Comparison of ENCODE assay signal across 11 cellular contexts in the genomic region with DNA sequence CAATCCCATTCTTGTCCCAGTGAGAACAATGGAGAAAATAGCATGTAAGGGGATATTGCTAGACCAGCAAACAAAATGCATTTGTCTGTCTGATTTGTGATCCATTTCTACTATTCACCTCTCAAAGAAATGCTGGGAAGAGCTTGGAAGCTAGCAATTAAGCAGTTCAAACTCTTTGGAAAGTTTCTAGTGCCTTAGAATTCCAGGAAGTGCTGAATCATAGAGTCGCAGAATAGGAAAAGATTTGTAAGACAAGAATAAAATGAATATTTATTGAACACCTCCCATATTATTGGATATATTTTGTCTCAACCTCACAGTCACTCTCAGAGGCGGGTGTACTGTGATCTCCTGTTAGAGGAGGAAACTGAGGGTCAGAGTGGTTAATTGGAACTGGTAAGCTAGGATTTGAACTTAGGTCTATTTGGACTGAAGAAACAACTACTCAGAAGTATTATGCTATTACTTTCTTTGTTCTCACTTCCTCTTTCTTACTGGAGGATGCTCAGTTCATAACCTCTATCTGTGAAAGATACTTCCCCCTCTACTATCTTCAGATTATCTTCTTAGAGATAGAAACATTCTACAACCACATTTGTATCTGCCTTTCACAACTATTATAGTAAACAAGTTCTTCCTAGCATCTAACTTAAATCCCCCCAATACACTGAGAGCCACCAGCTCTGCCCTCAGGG.
DNase-seq lines count a peak whose midpoint lies in the region; ATAC-seq and TF ChIP-seq lines count a peak whose summit lies in the region.
"Had no signal": no experiment of that assay in that cellular context is flagged by ENCODE, and none has a peak within 500 bp of the region (broad histone marks: within the 10 kb centered on the region; RNA-seq: fewer than 3 reads in every experiment).

No MANE protein-coding gene starts in this region.

- peak; percentile 44 for DNase-seq in GM13976 (ENCODE audit: low spot score)
- DNase-seq in fibroblast of peridontal ligament (ENCODE audit: extremely low read depth): peak; percentile 52
- no peak for DNase-seq in EL
- no peak for DNase-seq in testis
- no peak for DNase-seq in activated CD8-positive, alpha-beta T cell treated with anti-CD3 and anti-CD28 coated beads for 36 hours
- DNase-seq in effector CD8-positive, alpha-beta T cell (lab: John Stamatoyannopoulos, UW): no peak
- DNase-seq: activated naive CD4-positive, alpha-beta T cell treated with Interleukin-2 at 50 U/mL for 16 hours; SHP77 treated with DMSO at 0.1 percent for 48 hours had no signal

- CTCF ChIA-PET in activated CD8-positive, alpha-beta T cell treated with anti-CD3 and anti-CD28 coated beads for 36 hours (lab: Charles Lee): interaction anchor here (0.7 to 2.3 kb wide), 8 partner anchors 9 to 938 kb away, joined by 3 to 11 read pairs (median 4); no protein-coding TSS in a partner anchor

- no peaks in the 10 kb centered on the region for H3K36me3 Mint-ChIP-seq in activated CD8-positive, alpha-beta T cell treated with anti-CD3 and anti-CD28 coated beads for 36 hours (ENCODE audit: low read depth)

- no peak overlapping the region for H3K27ac ChIP-seq in testis

- peaks cover 8% of the 10 kb centered on the region for H3K4me1 ChIP-seq in testis

- no peaks in the 10 kb centered on the region for H3K27me3 ChIP-seq in testis

- no peak overlapping the region for H3K4me3 Mint-ChIP-seq in activated CD8-positive, alpha-beta T cell treated with anti-CD3 and anti-CD28 coated beads for 36 hours

- H3K9me3 ChIP-seq in testis: no peaks in the 10 kb centered on the region

- no peaks in the 10 kb centered on the region for H3K36me3 ChIP-seq in testis (ENCODE audit: low read depth, missing control alignments)

- POLR2A ChIA-PET in activated CD8-positive, alpha-beta T cell treated with anti-CD3 and anti-CD28 coated beads for 36 hours (lab: Charles Lee): interaction anchor here (0.6 kb wide), 1 partner anchor 797 kb away, joined by 3 read pairs; no protein-coding TSS in a partner anchor

- peaks cover 13% of the 10 kb centered on the region for H3K27me3 Mint-ChIP-seq in activated CD8-positive, alpha-beta T cell treated with anti-CD3 and anti-CD28 coated beads for 36 hours

- no peak overlapping the region for H3K27ac Mint-ChIP-seq in activated CD8-positive, alpha-beta T cell treated with anti-CD3 and anti-CD28 coated beads for 36 hours

- in situ Hi-C loops in GM13976 (cut with MboI; ENCODE audit: low sequenced_read_pairs, unreplicated experiment): no loop called here

- 67 to 76% methylated on average over 2 of the region's 2 CpGs for WGBS in testis, 2 donors

- peaks cover 3% of the 10 kb centered on the region for H3K4me1 Mint-ChIP-seq in activated CD8-positive, alpha-beta T cell treated with anti-CD3 and anti-CD28 coated beads for 36 hours (ENCODE audit: low read depth)

- no peaks in the 10 kb centered on the region for H3K9me3 Mint-ChIP-seq in activated CD8-positive, alpha-beta T cell treated with anti-CD3 and anti-CD28 coated beads for 36 hours

- H3K4me3 ChIP-seq in testis: no peak overlapping the region

- no peak for TF ChIP-seq CTCF in GM13976 (IDR thresholded peaks at IDR 0.05; ENCODE audit: borderline replicate concordance, control extremely low read depth, extremely low read depth, insufficient read depth, missing control alignments)
- no peak for TF ChIP-seq CTCF in testis (IDR thresholded peaks at IDR 0.05)
- no peak for TF ChIP-seq CTCF in activated CD8-positive, alpha-beta T cell treated with anti-CD3 and anti-CD28 coated beads for 36 hours (IDR thresholded peaks at IDR 0.05)

- ATAC-seq in GM21576 (IDR thresholded peaks at IDR 0.05; ENCODE audit: unreplicated experiment): peak; percentile 83
- peak; percentile 82 for ATAC-seq in HG03442 (IDR thresholded peaks at IDR 0.05; ENCODE audit: unreplicated experiment)
- no peak for ATAC-seq in activated CD8-positive, alpha-beta T cell treated with anti-CD3 and anti-CD28 coated beads for 36 hours
- ATAC-seq: esophagus mucosa had no signal

- intact Hi-C loops in testis (cut with DNase I; ENCODE audit: low total_unique reads): no loop called here
- intact Hi-C loops in activated CD8-positive, alpha-beta T cell treated with anti-CD3 and anti-CD28 coated beads for 36 hours (cut with micrococcal nuclease): no loop called here

- no peak for TF ChIP-seq POLR2A in testis (IDR thresholded peaks at IDR 0.05)

Comparison
In these comparisons a context has a peak if more than half of its experiments do, and no peak if none do; other contexts are left out.
1. DNase-seq: peak in GM13976 (single experiment) and fibroblast of peridontal ligament (single experiment); none in EL (single experiment), testis (single experiment), activated CD8-positive, alpha-beta T cell treated with anti-CD3 and anti-CD28 coated beads for 36 hours (single experiment) and effector CD8-positive, alpha-beta T cell (single experiment).